Comparison of ENCODE assay signal across 1 cellular context in genomic region chr3:53140575-53141467, GRCh38.
A peak's percentile ranks its signal among the peaks of the same experiment; 100 is the strongest.
TF ChIP-seq lines count a peak whose summit lies in the region.

No MANE protein-coding gene starts in this region.

TF ChIP-seq in HepG2, 621 proteins besides CTCF, POLR2A, EP300 and RAD21 (continued from another document and continues in another):
- TF ChIP-seq ZNF646 (CRISPR knock-in tag; IDR thresholded peaks at IDR 0.05) (peak; percentile 88), ZZZ3 (CRISPR knock-in tag; IDR thresholded peaks at IDR 0.05; ENCODE audit: borderline replicate concordance) (no peak), PHF21A (CRISPR knock-in tag; IDR thresholded peaks at IDR 0.05) (no peak), GPN1 (CRISPR knock-in tag; IDR thresholded peaks at IDR 0.05; ENCODE audit: borderline replicate concordance) (no peak), CREB1 (IDR thresholded peaks at IDR 0.05) (no peak), CREB1 (CRISPR knock-in tag; IDR thresholded peaks at IDR 0.05) (no peak), ZNF574 (CRISPR knock-in tag; IDR thresholded peaks at IDR 0.05) (no peak), PATZ1 (CRISPR knock-in tag; IDR thresholded peaks at IDR 0.05) (no peak), TEAD3 (CRISPR knock-in tag; optimal IDR thresholded peaks at IDR 0.05; ENCODE audit: borderline replicate concordance) (peak; percentile 30), BATF2 (CRISPR knock-in tag; IDR thresholded peaks at IDR 0.05) (no peak), MBD4 (IDR thresholded peaks at IDR 0.05; ENCODE audit: borderline replicate concordance, low read length) (no peak), HNRNPLL (IDR thresholded peaks at IDR 0.05; ENCODE audit: low read depth, low read length, poor library complexity, severe bottlenecking) (no peak), MYPOP (CRISPR knock-in tag; IDR thresholded peaks at IDR 0.05) (no peak), ZMYM3 (CRISPR knock-in tag; IDR thresholded peaks at IDR 0.05) (no peak), RNF2 (conservative IDR thresholded peaks at IDR 0.05; ENCODE audit: low read depth) (no peak), ZNF331 (CRISPR knock-in tag; IDR thresholded peaks at IDR 0.05) (no peak), REL (CRISPR knock-in tag; conservative IDR thresholded peaks at IDR 0.05) (no peak), CERS6 (CRISPR knock-in tag; IDR thresholded peaks at IDR 0.05) (no peak), ZNF275 (CRISPR knock-in tag; IDR thresholded peaks at IDR 0.05; ENCODE audit: borderline replicate concordance) (no peak), TRIM22 (IDR thresholded peaks at IDR 0.05) (no peak), BHLHE40 (IDR thresholded peaks at IDR 0.05; ENCODE audit: low read length) (peak; percentile 90), ZNF432 (CRISPR knock-in tag; IDR thresholded peaks at IDR 0.05; ENCODE audit: borderline replicate concordance) (no peak), DDIT3 (CRISPR knock-in tag; IDR thresholded peaks at IDR 0.05) (no peak), ZNF567 (CRISPR knock-in tag; IDR thresholded peaks at IDR 0.05; ENCODE audit: borderline replicate concordance) (no peak), ZNF101 (CRISPR knock-in tag; IDR thresholded peaks at IDR 0.05; ENCODE audit: borderline replicate concordance, low read depth) (no peak), IKZF4 (CRISPR knock-in tag; IDR thresholded peaks at IDR 0.05; ENCODE audit: borderline replicate concordance, low read depth, not compliant biosample characterization) (no peak), FOSL2 (CRISPR knock-in tag; IDR thresholded peaks at IDR 0.05) (no peak), ZNF225 (CRISPR knock-in tag; IDR thresholded peaks at IDR 0.05) (no peak), TRAFD1 (CRISPR knock-in tag; IDR thresholded peaks at IDR 0.05; ENCODE audit: borderline replicate concordance) (no peak), ZNF121 (CRISPR knock-in tag; IDR thresholded peaks at IDR 0.05) (no peak), JUN (CRISPR knock-in tag; IDR thresholded peaks at IDR 0.05) (no peak), ZNF274 (CRISPR knock-in tag; IDR thresholded peaks at IDR 0.05) (no peak), SRF (IDR thresholded peaks at IDR 0.05; ENCODE audit: low read depth, low read length) (peak; percentile 76; the same call in 1 of the 2 replicates), KMT2A (CRISPR knock-in tag; IDR thresholded peaks at IDR 0.05) (no peak), ZNF24 (IDR thresholded peaks at IDR 0.05) (peak; percentile 63; the same call in 1 of the 2 replicates), ZNF598 (CRISPR knock-in tag; IDR thresholded peaks at IDR 0.05; ENCODE audit: borderline replicate concordance) (no peak), ATF6 (CRISPR knock-in tag; conservative IDR thresholded peaks at IDR 0.05) (no peak), ZNF563 (CRISPR knock-in tag; IDR thresholded peaks at IDR 0.05) (no peak), MXD1 (CRISPR knock-in tag; IDR thresholded peaks at IDR 0.05) (no peak), MAFG (CRISPR knock-in tag; IDR thresholded peaks at IDR 0.05) (no peak), ZNF530 (CRISPR knock-in tag; IDR thresholded peaks at IDR 0.05; ENCODE audit: low read depth) (no peak), ZFAT (CRISPR knock-in tag; conservative IDR thresholded peaks at IDR 0.05) (no peak)
